In the genomic region with DNA sequence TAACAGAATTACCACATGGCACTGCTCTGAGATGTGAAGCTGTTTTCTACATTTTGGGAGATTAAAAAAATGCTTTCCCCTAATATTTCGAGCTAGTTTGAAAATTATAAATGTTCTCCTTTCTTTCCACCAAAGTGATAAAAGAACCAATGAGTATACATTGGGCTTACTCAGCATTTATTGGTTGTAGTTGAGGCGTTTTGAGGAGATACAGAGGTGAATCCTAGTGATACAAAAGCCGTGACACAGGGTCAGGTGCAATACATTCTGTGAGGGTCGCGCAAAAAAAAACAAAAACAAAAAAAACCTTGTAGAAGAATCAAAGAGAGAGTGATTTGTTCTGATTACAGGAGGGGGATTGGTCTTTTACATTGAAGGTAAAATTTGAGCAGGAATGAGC, we compare ENCODE assay signal across 19 cellular contexts. TPM values are rescaled to one million over a fixed set of nuclear protein-coding genes. Genes with fewer than 3 reads are reported as not detected.
A peak's percentile ranks its signal among the peaks of the same experiment; 100 is the strongest.
DNase-seq lines count a peak whose midpoint lies in the region; TF ChIP-seq lines count a peak whose summit lies in the region.
"Had no signal": no experiment of that assay in that cellular context is flagged by ENCODE, and none has a peak within 500 bp of the region (broad histone marks: within the 10 kb centered on the region; RNA-seq: fewer than 3 reads in every experiment).

No MANE protein-coding gene starts in this region.

- peak overlapping the region; percentile 31 for H3K4me2 ChIP-seq in SU-DHL-6 (ENCODE audit: low read depth, low read length, poor library complexity, severe bottlenecking)
- H3K4me2 ChIP-seq in hepatocyte, result no peak overlapping the region
- H3K4me2 ChIP-seq: BLaER1 treated with 17β-estradiol and CSF1 and Interleukin-3, amounts not matched to agents 10 nM and 100 nM had no signal

- H3K79me2 ChIP-seq in SU-DHL-6 (ENCODE audit: insufficient read depth, low read length) (no peaks in the 10 kb centered on the region), hepatocyte (no peaks in the 10 kb centered on the region)

- H3K9me2 ChIP-seq in SU-DHL-6 (replicated peaks; ENCODE audit: insufficient read depth, low read length), result no peaks in the 10 kb centered on the region
- no peaks in the 10 kb centered on the region for H3K9me2 ChIP-seq in hepatocyte (replicated peaks; ENCODE audit: insufficient read depth)

- H3K36me3 ChIP-seq in H7 (replicated peaks; ENCODE audit: control insufficient read depth, insufficient read depth, low read length) (no peaks in the 10 kb centered on the region; the same call in none of the 2 replicates), SU-DHL-6 (ENCODE audit: low read length) (no peaks in the 10 kb centered on the region), hepatocyte (replicated peaks; ENCODE audit: insufficient read depth, low read depth) (no peaks in the 10 kb centered on the region)
- H3K36me3 ChIP-seq: BE2C; BLaER1 treated with 17β-estradiol and CSF1 and Interleukin-3, amounts not matched to agents 10 nM and 100 nM; HAP-1 had no signal

- peak overlapping the region; percentile 21; the same call in 1 of the 2 replicates for H3K9ac ChIP-seq in SU-DHL-6 (ENCODE audit: low read length)
- H3K9ac ChIP-seq: BLaER1 treated with 17β-estradiol and CSF1 and Interleukin-3, amounts not matched to agents 10 nM and 100 nM; GM23248 had no signal

- DNase-seq in AG20443 (ENCODE audit: low spot score) (peak; percentile 0), H7 (peak; percentile 4), hepatocyte (ENCODE audit: low spot score) (peak; percentile 0), SK-N-DZ (ENCODE audit: low spot score) (no peak), NCI-H82 (lab: John Stamatoyannopoulos, UW) (no peak), ureter (ENCODE audit: low spot score) (no peak)
- DNase-seq: AML-193; BE2C; CD4-positive, alpha-beta T cell; CD8-positive, alpha-beta memory T cell; DMS 273 treated with DMSO at 0.1 percent for 48 hours; DMS79; GF-D8; GM23248; HFFc6 had no signal

- 95% methylated on average over 5 of the region's 5 CpGs for WGBS in hepatocyte (ENCODE audit: low lambda C conversion rate, missing lambda C conversion rate)

- H4K20me1 ChIP-seq in SU-DHL-6 (ENCODE audit: low read depth, low read length) (no peaks in the 10 kb centered on the region), hepatocyte (ENCODE audit: insufficient read depth, poor library complexity, severe bottlenecking) (no peaks in the 10 kb centered on the region)
- H4K20me1 ChIP-seq: BLaER1 treated with 17β-estradiol and CSF1 and Interleukin-3, amounts not matched to agents 10 nM and 100 nM had no signal

- no peaks in the 10 kb centered on the region for H3K4me1 ChIP-seq in hepatocyte (ENCODE audit: insufficient read depth)
- H3K4me1 ChIP-seq: BE2C, HAP-1 had no signal

- H3K27me3 ChIP-seq in H7 (ENCODE audit: control insufficient read depth, insufficient read depth, low read length), result no peaks in the 10 kb centered on the region
- H3K27me3 ChIP-seq in SU-DHL-6 (ENCODE audit: low read length), result no peaks in the 10 kb centered on the region
- H3K27me3 ChIP-seq in hepatocyte, result no peaks in the 10 kb centered on the region
- H3K27me3 ChIP-seq: BE2C; BLaER1 treated with 17β-estradiol and CSF1 and Interleukin-3, amounts not matched to agents 10 nM and 100 nM had no signal

- H3K27ac ChIP-seq in SU-DHL-6 (ENCODE audit: low read depth, low read length) (peak overlapping the region; percentile 69), hepatocyte (no peak overlapping the region)
- H3K27ac ChIP-seq: BLaER1 treated with 17β-estradiol and CSF1 and Interleukin-3, amounts not matched to agents 10 nM and 100 nM; GM23248 had no signal

- no peak for TF ChIP-seq CTCF in SU-DHL-6 (IDR thresholded peaks at IDR 0.05; ENCODE audit: insufficient read depth, low read length, poor library complexity, severe bottlenecking)
- TF ChIP-seq CTCF in hepatocyte (IDR thresholded peaks at IDR 0.05; ENCODE audit: poor library complexity), result no peak

- H2AFZ ChIP-seq in SU-DHL-6 (ENCODE audit: low read depth, low read length, severe bottlenecking), result peak overlapping the region; percentile 6
- no peak overlapping the region for H2AFZ ChIP-seq in hepatocyte
- H2AFZ ChIP-seq: GM23248 had no signal

- H3K4me3 ChIP-seq in H7 (ENCODE audit: insufficient read depth, low read depth, low read length), result no peak overlapping the region
- no peak overlapping the region for H3K4me3 ChIP-seq in SU-DHL-6 (ENCODE audit: insufficient read depth, low read length, poor library complexity, severe bottlenecking)
- no peak overlapping the region for H3K4me3 ChIP-seq in hepatocyte
- H3K4me3 ChIP-seq: BLaER1 treated with 17β-estradiol and CSF1 and Interleukin-3, amounts not matched to agents 10 nM and 100 nM; GM23248; HAP-1 had no signal

- no peaks in the 10 kb centered on the region for H3K9me3 ChIP-seq in SU-DHL-6 (ENCODE audit: insufficient read depth, low read length)
- H3K9me3 ChIP-seq in hepatocyte (ENCODE audit: low read depth), result no peaks in the 10 kb centered on the region
- H3K9me3 ChIP-seq: BE2C, HAP-1 had no signal

- 0 out of 2 replicates have a peak, but pooled peaks cover 6% of the 10 kb centered on the region for H3F3A ChIP-seq in SU-DHL-6 (ENCODE audit: insufficient read depth)

RNA-seq across cellular contexts. Expression of a gene that starts 32.4 kb away (rescaled TPM):
- 2.9 and 3.3 TPM in 2 replicates for total RNA-seq in H7 (2014; rRNA removed; shearing (Covaris generic))
- total RNA-seq in hepatocyte (17.5 and 24.6 TPM in 2 replicates), ureter (47.3 TPM)
- 8.0 and 12.2 TPM in 2 replicates for polyA plus RNA-seq in hepatocyte
- polyA plus RNA-seq in SK-N-DZ (2014; cell fraction: cytosol; rRNA removed), result 1.1 and 1.5 TPM in 2 replicates
- polyA plus RNA-seq in SK-N-DZ (2014; cell fraction: nucleus; rRNA removed), result 1.3 and 1.7 TPM in 2 replicates

RNA-seq across cellular contexts. Expression of a gene that starts 54.5 kb away (rescaled TPM):
- 13.9 and 19.2 TPM in 2 replicates for total RNA-seq in H7 (2014; rRNA removed; shearing (Covaris generic))
- total RNA-seq in hepatocyte (6.7 and 7.0 TPM in 2 replicates), ureter (40.5 TPM)
- polyA plus RNA-seq in hepatocyte, result 3.7 and 6.9 TPM in 2 replicates
- 0.13 and 0.96 TPM in 2 replicates for polyA plus RNA-seq in SK-N-DZ (2014; cell fraction: cytosol; rRNA removed)
- polyA plus RNA-seq in SK-N-DZ (2014; cell fraction: nucleus; rRNA removed), result 0.40 and 1.1 TPM in 2 replicates
- total RNA-seq: HFFc6 had no signal
- polyA plus RNA-seq: CD14-positive monocyte had no signal

Comparison
In these comparisons a context has a peak if more than half of its experiments do, and no peak if none do; other contexts are left out.
1. DNase-seq: peak in AG20443 (single experiment), H7 (single experiment) and hepatocyte (single experiment); none in SK-N-DZ (single experiment), NCI-H82 (single experiment) and ureter (single experiment).